Comparison of ENCODE assay signal across 14 cellular contexts in the genomic region with DNA sequence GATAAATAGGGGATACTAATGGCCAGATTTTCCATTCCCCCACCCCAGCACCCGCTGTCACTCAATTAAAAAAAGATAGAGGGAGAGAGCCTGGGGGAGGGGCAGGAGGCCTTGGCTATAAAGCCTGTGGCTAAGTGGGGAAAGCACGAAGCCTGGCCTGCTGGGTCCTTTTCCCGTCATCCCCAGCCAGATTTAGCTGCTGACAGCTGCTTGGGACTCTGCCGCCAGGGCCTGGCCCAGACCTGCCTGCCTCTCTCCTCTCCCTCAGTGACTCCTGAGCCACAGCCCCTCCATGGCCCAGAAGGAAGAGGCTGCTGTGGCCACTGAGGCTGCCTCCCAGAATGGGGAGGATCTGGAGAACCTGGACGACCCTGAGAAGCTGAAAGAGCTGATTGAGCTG. TPM values are rescaled to one million over a fixed set of nuclear protein-coding genes. Genes with fewer than 3 reads are reported as not detected.
A peak's percentile ranks its signal among the peaks of the same experiment; 100 is the strongest.
DNase-seq lines count a peak whose midpoint lies in the region; ATAC-seq, FAIRE-seq and TF ChIP-seq lines count a peak whose summit lies in the region.
"Had no signal": no experiment of that assay in that cellular context is flagged by ENCODE, and none has a peak within 500 bp of the region (broad histone marks: within the 10 kb centered on the region; RNA-seq: fewer than 3 reads in every experiment).

A gene (plus strand): TSS at position 147 of the 400 bp plus-strand sequence. CDS start 146 bp downstream, at position 293.

- H3K9me3 ChIP-seq in HepG2 (ENCODE audit: low read length) (no peaks in the 10 kb centered on the region), right lobe of liver (no peaks in the 10 kb centered on the region), stomach smooth muscle (ENCODE audit: control insufficient read depth in 2 of 2, low read length in 2 of 2) (no peaks in the 10 kb centered on the region)

- H2AFZ ChIP-seq in HepG2 (ENCODE audit: low read length), result no peak within 1 kb of the TSS

- CTCF ChIA-PET in HepG2 (lab: Yijun Ruan, JAX; ENCODE audit: low intra/inter-chr PET ratio, low total read pairs), result no interaction called here

- intact Hi-C loops in HepG2 (cut with micrococcal nuclease; ENCODE audit: unreplicated experiment), result no loop called here
- intact Hi-C loops in right lobe of liver (cut with DNase I), result no loop called here
- intact Hi-C loops in activated T-helper 1 cell treated with anti-CD3 and anti-CD28 coated beads, Interleukin-12 subunit alpha, Interleukin-12 subunit beta, Interleukin-2, Interleukin-4 antibody, amounts not matched to agents 30 ng/mL and 10 ng/mL and 1 ng/mL, durations not matched to agents 14 hours and 24 hours and 36 hours (cut with micrococcal nuclease), result no loop called here

- no peaks in the 10 kb centered on the region for H3K27me3 ChIP-seq in HepG2 (ENCODE audit: control insufficient read depth in 1 of 2, insufficient read depth in 2 of 2, low read length in 2 of 2)
- no peaks in the 10 kb centered on the region for H3K27me3 ChIP-seq in right lobe of liver
- H3K27me3 ChIP-seq in stomach smooth muscle (ENCODE audit: control insufficient read depth in 1 of 2, insufficient read depth in 2 of 2, low read length in 2 of 2), result no peaks in the 10 kb centered on the region
- H3K27me3 ChIP-seq: foreskin keratinocyte had no signal

- POLR2A ChIA-PET in HepG2 (lab: Yijun Ruan, JAX), result interaction anchor here (3.7 to 5.2 kb wide), 2 partner anchors 10 to 12 kb away, joined by 20 to 59 read pairs; a partner anchor contains a TSS

- no peak within 1 kb of the TSS for H3K27ac ChIP-seq in HepG2 (ENCODE audit: extremely low read length, insufficient read depth, low read length)
- H3K27ac ChIP-seq in right lobe of liver, result no peak within 1 kb of the TSS
- H3K27ac ChIP-seq in stomach smooth muscle (ENCODE audit: low read length), result peak within 1 kb of the TSS; percentile 88
- H3K27ac ChIP-seq: foreskin keratinocyte had no signal

- peaks cover 0 to 4% of the 10 kb centered on the region in 2 experiments; a peak in 2 of 5 replicates for H3K36me3 ChIP-seq in HepG2 (replicated peaks in 1 of 2; ENCODE audit: control insufficient read depth in 1 of 2, insufficient read depth in 2 of 2, low read length in 2 of 2)
- no peaks in the 10 kb centered on the region for H3K36me3 ChIP-seq in right lobe of liver
- H3K36me3 ChIP-seq in stomach smooth muscle (ENCODE audit: control insufficient read depth in 2 of 2, insufficient read depth in 2 of 2, low read length in 2 of 2), result no peaks in the 10 kb centered on the region

- no peak within 1 kb of the TSS for H3K4me3 Mint-ChIP-seq in activated T-helper 1 cell treated with anti-CD3 and anti-CD28 coated beads, Interleukin-12 subunit alpha, Interleukin-12 subunit beta, Interleukin-2, Interleukin-4 antibody, amounts not matched to agents 30 ng/mL and 10 ng/mL and 1 ng/mL, durations not matched to agents 14 hours and 24 hours and 36 hours

- DNase-seq in HepG2 (ENCODE audit: low spot score), result no peak
- DNase-seq in right lobe of liver, result no peak
- DNase-seq in activated T-helper 1 cell treated with anti-CD3 and anti-CD28 coated beads, Interleukin-12 subunit alpha, Interleukin-12 subunit beta, Interleukin-2, Interleukin-4 antibody, amounts not matched to agents 30 ng/mL and 10 ng/mL and 1 ng/mL, durations not matched to agents 14 hours and 24 hours and 36 hours (ENCODE audit: low spot score), result no peak
- DNase-seq in left kidney (ENCODE audit: low read depth, low spot score), result peak; percentile 34
- DNase-seq in mucosa of gallbladder (ENCODE audit: low spot score), result no peak
- DNase-seq in H4 (ENCODE audit: low spot score), result no peak
- DNase-seq: Calu3, foreskin keratinocyte, NCI-H1930 had no signal

- in situ Hi-C loops in HepG2 (cut with HindIII; ENCODE audit: extremely low pct_ligation_motif_present, low pct_unique_long_range_greater_than_20kb), result loop anchor here (10.0 kb wide), 1 partner anchor 532 kb away; no protein-coding TSS in a partner anchor

- TF ChIP-seq EP300 in HepG2 (IDR thresholded peaks at IDR 0.05; ENCODE audit: low read depth in 2 of 2, low read length in 2 of 2) (no peak), HepG2 (CRISPR knock-in tag; IDR thresholded peaks at IDR 0.05; ENCODE audit: borderline replicate concordance) (no peak)

- no peaks in the 10 kb centered on the region for H3K79me2 ChIP-seq in HepG2 (ENCODE audit: insufficient read depth, low read length)

- no peaks in the 10 kb centered on the region for H4K20me1 ChIP-seq in HepG2 (ENCODE audit: insufficient read depth, low read length)

- H3K9ac ChIP-seq in HepG2 (ENCODE audit: insufficient read depth, low read depth, low read length), result no peak within 1 kb of the TSS
- no peak within 1 kb of the TSS for H3K9ac ChIP-seq in stomach smooth muscle (ENCODE audit: low read length in 2 of 2)

- H3K36me3 Mint-ChIP-seq in activated T-helper 1 cell treated with anti-CD3 and anti-CD28 coated beads, Interleukin-12 subunit alpha, Interleukin-12 subunit beta, Interleukin-2, Interleukin-4 antibody, amounts not matched to agents 30 ng/mL and 10 ng/mL and 1 ng/mL, durations not matched to agents 14 hours and 24 hours and 36 hours (ENCODE audit: low read depth), result peaks cover 6% of the 10 kb centered on the region

- H3K4me1 Mint-ChIP-seq in activated T-helper 1 cell treated with anti-CD3 and anti-CD28 coated beads, Interleukin-12 subunit alpha, Interleukin-12 subunit beta, Interleukin-2, Interleukin-4 antibody, amounts not matched to agents 30 ng/mL and 10 ng/mL and 1 ng/mL, durations not matched to agents 14 hours and 24 hours and 36 hours (ENCODE audit: low read depth), result peaks cover 16% of the 10 kb centered on the region

- no peak for FAIRE-seq in HepG2 (lab: Jason Lieb, UNC)

- no peak for TF ChIP-seq RAD21 in HepG2 (CRISPR knock-in tag; IDR thresholded peaks at IDR 0.05)

- no peak for TF ChIP-seq POLR2A in HepG2 (IDR thresholded peaks at IDR 0.05; ENCODE audit: insufficient read depth in 1 of 2, low read depth in 2 of 2, low read length in 2 of 2)
- TF ChIP-seq POLR2A in right lobe of liver (IDR thresholded peaks at IDR 0.05), result no peak

- WGBS in HepG2 (ENCODE audit: low lambda C conversion rate), result 79% methylated on average over 4 of the region's 5 CpGs
- 67% methylated on average over 1 of the region's 5 CpGs for WGBS in right lobe of liver (ENCODE audit: insufficient coverage, low coverage, low lambda C conversion rate, missing lambda C conversion rate)

- ATAC-seq in HepG2, result no peak
- ATAC-seq in right lobe of liver, result no peak
- ATAC-seq in GM19023 (IDR thresholded peaks at IDR 0.05; ENCODE audit: unreplicated experiment), result no peak
- ATAC-seq: foreskin keratinocyte, left lobe of liver had no signal

- no TSS peak for BruUV-seq in HepG2 (replicated peaks; lab: Mats Ljungman, UMichigan)

- H3K9me3 Mint-ChIP-seq in activated T-helper 1 cell treated with anti-CD3 and anti-CD28 coated beads, Interleukin-12 subunit alpha, Interleukin-12 subunit beta, Interleukin-2, Interleukin-4 antibody, amounts not matched to agents 30 ng/mL and 10 ng/mL and 1 ng/mL, durations not matched to agents 14 hours and 24 hours and 36 hours, result no peaks in the 10 kb centered on the region

- H3K4me3 ChIP-seq in HepG2 (replicated peaks in 1 of 3; ENCODE audit: insufficient read depth in 1 of 3, low read depth in 2 of 3, low read length in 3 of 3), result no peak within 1 kb of the TSS
- no peak within 1 kb of the TSS for H3K4me3 ChIP-seq in right lobe of liver
- peak within 1 kb of the TSS in 1 of 2 donors; percentile 27 for H3K4me3 ChIP-seq in stomach smooth muscle (ENCODE audit: low read length in 2 of 2)

- H3K4me1 ChIP-seq in HepG2 (ENCODE audit: insufficient read depth, low read length), result peaks cover 66% of the 10 kb centered on the region
- no peaks in the 10 kb centered on the region for H3K4me1 ChIP-seq in right lobe of liver
- peaks cover 62% of the 10 kb centered on the region for H3K4me1 ChIP-seq in stomach smooth muscle (ENCODE audit: control insufficient read depth, insufficient read depth, low read length)
- H3K4me1 ChIP-seq: foreskin keratinocyte had no signal

- TF ChIP-seq CTCF in HepG2 (CRISPR knock-in tag; IDR thresholded peaks at IDR 0.05), result no peak
- no peak for TF ChIP-seq CTCF in right lobe of liver (IDR thresholded peaks at IDR 0.05)

- H3K27me3 Mint-ChIP-seq in activated T-helper 1 cell treated with anti-CD3 and anti-CD28 coated beads, Interleukin-12 subunit alpha, Interleukin-12 subunit beta, Interleukin-2, Interleukin-4 antibody, amounts not matched to agents 30 ng/mL and 10 ng/mL and 1 ng/mL, durations not matched to agents 14 hours and 24 hours and 36 hours (ENCODE audit: insufficient read depth), result no peaks in the 10 kb centered on the region

- no peak within 1 kb of the TSS for H3K4me2 ChIP-seq in HepG2 (ENCODE audit: low read depth, low read length)

- H3K27ac Mint-ChIP-seq in activated T-helper 1 cell treated with anti-CD3 and anti-CD28 coated beads, Interleukin-12 subunit alpha, Interleukin-12 subunit beta, Interleukin-2, Interleukin-4 antibody, amounts not matched to agents 30 ng/mL and 10 ng/mL and 1 ng/mL, durations not matched to agents 14 hours and 24 hours and 36 hours, result peak within 1 kb of the TSS; percentile 27

RNA-seq across cellular contexts. Expression of the gene that starts here (rescaled TPM):
- total RNA-seq in HepG2 (2016; rRNA removed; fragmentation: Illumina TruSeq; extraction: Trizol), result 0.09 and 0.35 TPM in 2 replicates
- not detected in 2 replicates for total RNA-seq in HepG2 (2016; cell fraction: cytosol; rRNA removed; fragmentation: Illumina TruSeq; extraction: Trizol; ENCODE audit: low read depth)
- 0.09 and 0.33 TPM in 2 replicates for total RNA-seq in HepG2 (2016; cell fraction: insoluble cytoplasmic fraction; rRNA removed; fragmentation: Illumina TruSeq; extraction: Trizol)
- total RNA-seq in HepG2 (2016; cell fraction: membrane; rRNA removed; fragmentation: Illumina TruSeq; extraction: Trizol), result not detected in 2 replicates
- not detected in 2 replicates for total RNA-seq in HepG2 (2016; cell fraction: nucleus; rRNA removed; fragmentation: Illumina TruSeq; extraction: Trizol)
- not detected in 2 replicates for polyA plus RNA-seq in HepG2 (2011; rRNA removed)
- polyA plus RNA-seq in HepG2 (2011; cell fraction: cytosol; rRNA removed), result 0.08 and 0.10 TPM in 2 replicates
- polyA plus RNA-seq in HepG2 (2011; cell fraction: nucleus; rRNA removed), result not detected in 2 replicates
- polyA plus RNA-seq in HepG2 (2012), result 0.28 and 0.79 TPM in 2 replicates
- not detected in 2 replicates for polyA plus RNA-seq in HepG2 (2016; cell fraction: cytosol; fragmentation: Illumina TruSeq; extraction: Trizol; ENCODE audit: low read depth)
- 0.44 TPM in 1 of 2 replicates, not detected in the other for polyA plus RNA-seq in HepG2 (2016; cell fraction: insoluble cytoplasmic fraction; fragmentation: Illumina TruSeq; extraction: Trizol; ENCODE audit: low read depth)
- not detected in 2 replicates for polyA plus RNA-seq in HepG2 (2016; cell fraction: membrane; fragmentation: Illumina TruSeq; extraction: Trizol; ENCODE audit: low read depth)
- polyA plus RNA-seq in HepG2 (2016; cell fraction: nucleus; fragmentation: Illumina TruSeq; extraction: Trizol; ENCODE audit: insufficient read depth, low read depth), result not detected in 2 replicates
- polyA minus RNA-seq in HepG2 (2011; rRNA and poly(A)+ RNA removed; ENCODE audit: low replicate concordance), result not detected in 2 replicates
- polyA minus RNA-seq in HepG2 (2011; cell fraction: cytosol; rRNA and poly(A)+ RNA removed), result not detected in 2 replicates
- polyA minus RNA-seq in HepG2 (2011; cell fraction: nucleus; rRNA and poly(A)+ RNA removed), result 0.64 TPM in 1 of 2 replicates, not detected in the other
- not detected for total RNA-seq in right lobe of liver
- total RNA-seq in activated T-helper 1 cell treated with anti-CD3 and anti-CD28 coated beads, Interleukin-12 subunit alpha, Interleukin-12 subunit beta, Interleukin-2, Interleukin-4 antibody, amounts not matched to agents 30 ng/mL and 10 ng/mL and 1 ng/mL, durations not matched to agents 14 hours and 24 hours and 36 hours, result not detected in 2 replicates
- total RNA-seq in mucosa of gallbladder, result not detected
- not detected in 2 replicates for total RNA-seq in H4 (2014; rRNA removed; shearing (Covaris generic))
- total RNA-seq: Calu3, cerebellum, foreskin keratinocyte, left lobe of liver, SK-MEL-5 had no signal
